ENCODE assay signal across 8 cellular contexts in genomic region chr7:101410743-101411476, GRCh38. TPM values are rescaled to one million over a fixed set of nuclear protein-coding genes. Genes with fewer than 3 reads are reported as not detected.
DNase-seq lines count a peak whose midpoint lies in the region; ATAC-seq and TF ChIP-seq lines count a peak whose summit lies in the region.

No MANE protein-coding gene starts in this region.

- 15 to 19% methylated on average over 14 of the region's 14 CpGs for WGBS in aorta, 2 donors

- ATAC-seq in GM23338: peak; percentile 92
- peak; percentile 75 for ATAC-seq in activated B cell treated with CpG ODN at 0.5 μM for 24 hours (ENCODE audit: low read depth)
- ATAC-seq in aorta (ENCODE audit: low FRiP score): peak; percentile 58

- POLR2A ChIA-PET in A673 (lab: Charles Lee; ENCODE audit: low non-redundant PET): interaction anchor here (0.6 kb wide), 1 partner anchor 90 kb away, joined by 4 read pairs; the partner anchor contains the start of gene IFT22
- POLR2A ChIA-PET in activated B cell treated with CpG ODN at 0.5 μM for 24 hours (lab: Charles Lee): interaction anchor here (1.0 kb wide), 1 partner anchor 24 kb away, joined by 4 read pairs; no protein-coding TSS in a partner anchor

- 0 out of 2 replicates have a peak, but pooled peaks cover 3% of the 10 kb centered on the region for H3K79me2 ChIP-seq in GM23338 (replicated peaks; ENCODE audit: insufficient read depth)

- TF ChIP-seq CTCF in A673 (conservative IDR thresholded peaks at IDR 0.05; ENCODE audit: low read depth, low read length): peak; percentile 97
- peak; percentile 94 to 100 for TF ChIP-seq CTCF in GM23338 (conservative IDR thresholded peaks at IDR 0.05; ENCODE audit: low read depth in 2 of 2)
- no peak for TF ChIP-seq CTCF in activated B cell treated with CpG ODN at 0.5 μM for 24 hours (IDR thresholded peaks at IDR 0.05)
- peak; percentile 36 for TF ChIP-seq CTCF in coronary artery (IDR thresholded peaks at IDR 0.05)

- H3K9me3 ChIP-seq in A673 (ENCODE audit: low read depth, low read length, poor library complexity, severe bottlenecking): no peaks in the 10 kb centered on the region
- H3K9me3 ChIP-seq in aorta (ENCODE audit: control insufficient read depth, low read length): no peaks in the 10 kb centered on the region

- H3K27me3 Mint-ChIP-seq in GM23338 (ENCODE audit: insufficient read depth, low read depth, poor library complexity) (peaks cover 23% of the 10 kb centered on the region), activated B cell treated with CpG ODN at 0.5 μM for 24 hours (peaks cover 26% of the 10 kb centered on the region)

- no peak overlapping the region for H3K4me3 Mint-ChIP-seq in GM23338
- peak overlapping the region; percentile 55 for H3K4me3 Mint-ChIP-seq in activated B cell treated with CpG ODN at 0.5 μM for 24 hours

- H3K36me3 ChIP-seq in A673 (ENCODE audit: insufficient read depth, low read length, poor library complexity, severe bottlenecking) (no peaks in the 10 kb centered on the region), GM23338 (ENCODE audit: insufficient read depth) (no peaks in the 10 kb centered on the region), aorta (ENCODE audit: control insufficient read depth in 1 of 2, insufficient read depth in 2 of 2, low read length in 1 of 2) (no peaks in the 10 kb centered on the region)

- no peaks in the 10 kb centered on the region for H3K9me2 ChIP-seq in GM23338 (ENCODE audit: insufficient read depth)

- no peak overlapping the region for H3K4me2 ChIP-seq in GM23338

- no peak overlapping the region for H3K27ac ChIP-seq in A673 (ENCODE audit: low read depth, low read length, poor library complexity, severe bottlenecking)
- H3K27ac ChIP-seq in GM23338 (ENCODE audit: low read depth): no peak overlapping the region
- no peak overlapping the region for H3K27ac ChIP-seq in coronary artery
- no peak overlapping the region for H3K27ac ChIP-seq in aorta (ENCODE audit: low read depth in 1 of 2, low read length in 2 of 2)

- no peak overlapping the region; the same call in 1 of the 2 replicates for H3K27ac Mint-ChIP-seq in GM23338
- H3K27ac Mint-ChIP-seq in activated B cell treated with CpG ODN at 0.5 μM for 24 hours: no peak overlapping the region

- peaks cover 51% of the 10 kb centered on the region for H3K36me3 Mint-ChIP-seq in GM23338 (ENCODE audit: low read depth)
- H3K36me3 Mint-ChIP-seq in activated B cell treated with CpG ODN at 0.5 μM for 24 hours (ENCODE audit: low read depth): no peaks in the 10 kb centered on the region

- no peaks in the 10 kb centered on the region for H3K27me3 ChIP-seq in A673 (replicated peaks; ENCODE audit: insufficient read depth, low read depth, low read length, poor library complexity)
- H3K27me3 ChIP-seq in GM23338 (ENCODE audit: insufficient read depth): no peaks in the 10 kb centered on the region
- H3K27me3 ChIP-seq in aorta (ENCODE audit: control insufficient read depth in 1 of 2, insufficient read depth in 2 of 2, low read length in 1 of 2): no peaks in the 10 kb centered on the region

- H3K4me3 ChIP-seq in A673 (ENCODE audit: low read depth, low read length, poor library complexity, severe bottlenecking) (no peak overlapping the region), GM23338 (no peak overlapping the region), coronary artery (no peak overlapping the region), aorta (ENCODE audit: low read length in 2 of 2) (no peak overlapping the region)

- intact Hi-C loops in A673 (cut with micrococcal nuclease; ENCODE audit: unreplicated experiment) (no loop called here), activated B cell treated with CpG ODN at 0.5 μM for 24 hours (cut with micrococcal nuclease) (loop anchor here (1.0 kb wide), 2 partner anchors 20 to 47 kb away; no protein-coding TSS in a partner anchor), aorta (cut with DNase I) (no loop called here)

- peak; percentile 42 for DNase-seq in A673 (ENCODE audit: low spot score)
- DNase-seq in GM23338 (ENCODE audit: low spot score): no peak
- peak; percentile 30 for DNase-seq in activated B cell treated with CpG ODN at 0.5 μM for 24 hours
- DNase-seq in coronary artery (ENCODE audit: low spot score): no peak
- peak; percentile 47 for DNase-seq in myocyte (ENCODE audit: low read depth)
- DNase-seq in aorta: peak in 1 of 2 donors; percentile 50
- no peak for DNase-seq in NCI-H128 (lab: John Stamatoyannopoulos, UW; ENCODE audit: unreplicated experiment)
- DNase-seq in NCI-H187 treated with DMSO at 0.1 percent for 48 hours (lab: John Stamatoyannopoulos, UW): no peak

- peaks cover 27% of the 10 kb centered on the region for H3K4me1 Mint-ChIP-seq in GM23338
- H3K4me1 Mint-ChIP-seq in activated B cell treated with CpG ODN at 0.5 μM for 24 hours: peaks cover 13% of the 10 kb centered on the region

- no peaks in the 10 kb centered on the region for H4K20me1 ChIP-seq in GM23338 (replicated peaks; ENCODE audit: insufficient read depth)

- H3K9me3 Mint-ChIP-seq in GM23338 (peaks cover 41% of the 10 kb centered on the region), activated B cell treated with CpG ODN at 0.5 μM for 24 hours (peaks cover 14% of the 10 kb centered on the region)

- CTCF ChIA-PET in A673 (lab: Charles Lee) (interaction anchor here (0.5 to 1.5 kb wide), 2 partner anchors 48 to 598 kb away, joined by 10 to 11 read pairs; partner anchors contain the start of gene COL26A1), activated B cell treated with CpG ODN at 0.5 μM for 24 hours (lab: Charles Lee) (interaction anchor here (0.7 to 2.7 kb wide), 15 partner anchors 9 to 128 kb away, joined by 3 to 42 read pairs (median 4); partner anchors contain the start of gene COL26A1)

- no peaks in the 10 kb centered on the region for H3K4me1 ChIP-seq in A673 (ENCODE audit: insufficient read depth, low read length, poor library complexity, severe bottlenecking)
- H3K4me1 ChIP-seq in GM23338 (ENCODE audit: insufficient read depth): peaks cover 21% of the 10 kb centered on the region
- no peaks in the 10 kb centered on the region for H3K4me1 ChIP-seq in aorta (ENCODE audit: control insufficient read depth in 1 of 2, insufficient read depth in 2 of 2, low read length in 2 of 2)

- BruUV-seq in A673 (replicated peaks; lab: Mats Ljungman, UMichigan): no TSS peak

- peaks cover 9% of the 10 kb centered on the region; the same call in 1 of the 2 replicates for H3F3A ChIP-seq in GM23338 (replicated peaks; ENCODE audit: low read depth)

- H2AFZ ChIP-seq in GM23338: no peak overlapping the region

TF ChIP-seq in GM23338, 12 proteins besides CTCF, POLR2A, EP300 and RAD21:
- no peak for TF ChIP-seq ZNF331 (CRISPR knock-in tag; IDR thresholded peaks at IDR 0.05; ENCODE audit: low read depth)
- TF ChIP-seq CREB1 (CRISPR knock-in tag; IDR thresholded peaks at IDR 0.05; ENCODE audit: low read depth): peak; percentile 28; the same call in 1 of the 2 replicates

RNA-seq across cellular contexts. Expression of gene COL26A1, which starts 48.2 kb away (rescaled TPM):
- total RNA-seq in A673 (2021) (0.35 and 0.43 TPM in 2 replicates), activated B cell treated with CpG ODN at 0.5 μM for 24 hours (not detected in 2 replicates), myocyte (0.19 TPM in 1 of 2 replicates, not detected in the other), aorta (not detected)
- 51.7 and 55.0 TPM in 2 replicates for total RNA-seq in GM23338 (2014; rRNA removed; shearing (Covaris generic))
- polyA plus RNA-seq in GM23338 (2016; fragmentation: Nextera tagmentation; extraction: Ambion mirVana) (17.8 and 20.6 TPM in 2 replicates), aorta (not detected)
- 0.33 TPM for polyA plus RNA-seq in myocyte (2012)

Comparison
In these comparisons a context has a peak if more than half of its experiments do, and no peak if none do; other contexts are left out.
1. DNase-seq: peak in A673 (single experiment), activated B cell treated with CpG ODN at 0.5 μM for 24 hours (single experiment) and myocyte (single experiment); none in GM23338 (single experiment), coronary artery (single experiment), NCI-H128 (single experiment) and NCI-H187 treated with DMSO at 0.1 percent for 48 hours (single experiment).
2. RNA of gene COL26A1, which starts 48.2 kb away (total RNA-seq): 51.7 to 55.0 TPM in GM23338; 0.35 to 0.43 TPM in A673, 0.19 TPM in myocyte, not detected in aorta and not detected in activated B cell treated with CpG ODN at 0.5 μM for 24 hours; every median in the first group is over 10 times any median in the second.
3. Peak in every context shown above with its lines, with median percentiles within 50 percentile points of each other: ATAC-seq.